Comparison of ENCODE assay signal across 20 cellular contexts in genomic region chr12:118337194-118337838, GRCh38. TPM values are rescaled to one million over a fixed set of nuclear protein-coding genes. Genes with fewer than 3 reads are reported as not detected.
DNase-seq lines count a peak whose midpoint lies in the region; ATAC-seq and TF ChIP-seq lines count a peak whose summit lies in the region.
"Had no signal": no experiment of that assay in that cellular context is flagged by ENCODE, and none has a peak within 500 bp of the region (broad histone marks: within the 10 kb centered on the region; RNA-seq: fewer than 3 reads in every experiment).

No MANE protein-coding gene starts in this region.

- 70% methylated on average over 6 of the region's 6 CpGs for WGBS in hepatocyte (ENCODE audit: low lambda C conversion rate, missing lambda C conversion rate)

- DNase-seq in EL = peak; percentile 73
- DNase-seq in OCI-M1 (lab: John Stamatoyannopoulos, UW) = peak; percentile 22
- no peak for DNase-seq in effector memory CD8-positive, alpha-beta T cell
- peak; percentile 81 for DNase-seq in retinal pigment epithelial cell (ENCODE audit: low read depth)
- DNase-seq in hepatocyte (ENCODE audit: low spot score) = no peak
- no peak for DNase-seq in NCI-H510A treated with DMSO at 0.1 percent for 48 hours (lab: John Stamatoyannopoulos, UW)
- no peak for DNase-seq in glutamatergic neuron
- DNase-seq: activated CD8-positive, alpha-beta memory T cell treated with anti-CD3 and anti-CD28 coated beads, Interleukin-2, amount 50 U/mL, for 48 hours; activated naive CD4-positive, alpha-beta T cell; Caco-2; effector CD4-positive, alpha-beta T cell; foreskin melanocyte; lower lobe of right lung; NCI-H748 treated with DMSO at 0.1 percent for 48 hours; right cardiac atrium; stimulated activated CD4-positive, alpha-beta T cell treated with anti-CD3 and anti-CD28 coated beads, Interleukin-2, amount 100 ng/mL, for 24 hours; thyroid gland had no signal

- no peaks in the 10 kb centered on the region for H3K36me3 ChIP-seq in hepatocyte (replicated peaks; ENCODE audit: insufficient read depth, low read depth)
- H3K36me3 ChIP-seq: HAP-1, lower lobe of right lung, neural progenitor cell, thyroid gland had no signal

- H2AFZ ChIP-seq in hepatocyte = no peak overlapping the region
- H2AFZ ChIP-seq: neural progenitor cell had no signal

- no peak overlapping the region for H3K27ac ChIP-seq in hepatocyte
- H3K27ac ChIP-seq: lower lobe of right lung, neural progenitor cell, thyroid gland had no signal

- peak overlapping the region; percentile 22 to 88 for H3K27ac Mint-ChIP-seq in effector memory CD8-positive, alpha-beta T cell
- H3K27ac Mint-ChIP-seq in glutamatergic neuron (ENCODE audit: unreplicated experiment) = no peak overlapping the region
- H3K27ac Mint-ChIP-seq: brain, neural progenitor cell had no signal

- no peaks in the 10 kb centered on the region for H3K4me1 ChIP-seq in hepatocyte (ENCODE audit: insufficient read depth)
- H3K4me1 ChIP-seq: Caco-2, neural progenitor cell, thyroid gland had no signal

- H3K4me1 Mint-ChIP-seq in effector memory CD8-positive, alpha-beta T cell (ENCODE audit: low read depth in 2 of 2) = peaks cover 26 to 46% of the 10 kb centered on the region in 2 donors
- no peaks in the 10 kb centered on the region for H3K4me1 Mint-ChIP-seq in glutamatergic neuron (ENCODE audit: low read depth, unreplicated experiment)
- H3K4me1 Mint-ChIP-seq: brain had no signal

- ATAC-seq in effector memory CD8-positive, alpha-beta T cell (replicated peaks) = no peak
- ATAC-seq: lower lobe of right lung, right cardiac atrium had no signal

- H3K9me3 ChIP-seq in hepatocyte (ENCODE audit: low read depth) = no peaks in the 10 kb centered on the region
- H3K9me3 ChIP-seq: Caco-2, HAP-1, lower lobe of right lung, thyroid gland had no signal

- no peaks in the 10 kb centered on the region for H4K20me1 ChIP-seq in hepatocyte (ENCODE audit: insufficient read depth, poor library complexity, severe bottlenecking)

- H3K9me2 ChIP-seq in hepatocyte (replicated peaks; ENCODE audit: insufficient read depth) = no peaks in the 10 kb centered on the region

- peaks cover 6% of the 10 kb centered on the region for H3K79me2 ChIP-seq in hepatocyte

- H3K9me3 Mint-ChIP-seq in effector memory CD8-positive, alpha-beta T cell = no peaks in the 10 kb centered on the region
- H3K9me3 Mint-ChIP-seq in glutamatergic neuron (ENCODE audit: unreplicated experiment) = peaks cover 2% of the 10 kb centered on the region
- H3K9me3 Mint-ChIP-seq: brain, neural progenitor cell had no signal

- H3K27me3 ChIP-seq in hepatocyte = no peaks in the 10 kb centered on the region
- H3K27me3 ChIP-seq: neural progenitor cell, thyroid gland had no signal

- H3K27me3 Mint-ChIP-seq in effector memory CD8-positive, alpha-beta T cell = no peaks in the 10 kb centered on the region
- no peaks in the 10 kb centered on the region for H3K27me3 Mint-ChIP-seq in glutamatergic neuron (ENCODE audit: unreplicated experiment)
- H3K27me3 Mint-ChIP-seq: brain had no signal

- H3K4me3 ChIP-seq in retinal pigment epithelial cell (ENCODE audit: low read length) = no peak overlapping the region
- H3K4me3 ChIP-seq in hepatocyte = no peak overlapping the region
- H3K4me3 ChIP-seq: HAP-1, lower lobe of right lung, neural progenitor cell, thyroid gland had no signal

- H3K4me3 Mint-ChIP-seq in effector memory CD8-positive, alpha-beta T cell = no peak overlapping the region
- no peak overlapping the region for H3K4me3 Mint-ChIP-seq in glutamatergic neuron (ENCODE audit: unreplicated experiment)
- H3K4me3 Mint-ChIP-seq: brain, neural progenitor cell had no signal

- TF ChIP-seq CTCF in retinal pigment epithelial cell (conservative IDR thresholded peaks at IDR 0.05; ENCODE audit: low read depth, low read length) = no peak
- no peak for TF ChIP-seq CTCF in hepatocyte (IDR thresholded peaks at IDR 0.05; ENCODE audit: poor library complexity)
- TF ChIP-seq CTCF in glutamatergic neuron (IDR thresholded peaks at IDR 0.05; ENCODE audit: partially characterized antibody, unreplicated experiment) = no peak

- peaks cover 23% of the 10 kb centered on the region for H3K36me3 Mint-ChIP-seq in effector memory CD8-positive, alpha-beta T cell (ENCODE audit: insufficient read depth)
- no peaks in the 10 kb centered on the region for H3K36me3 Mint-ChIP-seq in glutamatergic neuron (ENCODE audit: unreplicated experiment)
- H3K36me3 Mint-ChIP-seq: brain, neural progenitor cell had no signal

- H3K4me2 ChIP-seq in hepatocyte = no peak overlapping the region
- H3K4me2 ChIP-seq: neural progenitor cell had no signal

RNA-seq across cellular contexts. Expression of gene TAOK3, which starts 35.4 kb away (rescaled TPM):
- total RNA-seq in hepatocyte (19.1 and 20.0 TPM in 2 replicates), glutamatergic neuron (ENCODE audit: unreplicated experiment) (13.1 TPM)
- 28.7 and 38.4 TPM in 2 replicates for polyA plus RNA-seq in hepatocyte

RNA-seq across cellular contexts. Expression of gene SUDS3, which starts 39.0 kb away (rescaled TPM):
- 40.0 and 43.4 TPM in 2 replicates for total RNA-seq in hepatocyte
- 21.1 and 24.0 TPM in 2 replicates for polyA plus RNA-seq in hepatocyte
- total RNA-seq in glutamatergic neuron (ENCODE audit: unreplicated experiment) = 32.5 TPM

Comparison
In these comparisons a context has a peak if more than half of its experiments do, and no peak if none do; other contexts are left out.
1. DNase-seq: peak in EL (single experiment), OCI-M1 (single experiment) and retinal pigment epithelial cell (single experiment); none in effector memory CD8-positive, alpha-beta T cell (0 of 3), hepatocyte (single experiment), NCI-H510A treated with DMSO at 0.1 percent for 48 hours (single experiment) and glutamatergic neuron (single experiment).